In the genomic region with DNA sequence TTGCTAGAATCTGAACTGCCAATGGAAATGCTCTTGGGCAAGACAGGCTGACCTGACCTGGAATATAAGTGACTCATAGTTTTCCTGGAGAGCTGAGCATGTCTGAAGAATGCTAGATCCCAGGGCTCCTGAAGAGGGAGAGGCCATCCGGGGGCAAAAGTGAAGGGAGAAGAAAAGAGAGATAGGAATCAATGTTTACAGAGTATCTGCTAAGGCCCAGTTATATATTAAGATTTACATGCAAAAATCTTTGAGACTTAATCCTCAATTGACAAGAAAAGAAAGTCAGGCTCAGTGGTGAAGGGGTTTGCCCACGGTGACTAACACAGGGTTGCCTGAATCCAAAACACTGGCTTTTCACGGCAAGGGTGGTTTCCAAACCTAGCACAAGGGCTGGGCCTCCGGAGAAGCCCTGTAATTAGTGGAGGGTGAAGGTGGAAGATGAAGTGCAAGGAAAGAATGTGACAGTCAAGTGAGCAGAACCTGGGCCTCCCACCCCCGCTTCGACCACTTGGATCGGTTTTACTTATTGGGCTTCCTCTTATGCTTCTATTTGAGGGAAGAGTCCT, we compare ENCODE assay signal across 8 cellular contexts.
A peak's percentile ranks its signal among the peaks of the same experiment; 100 is the strongest.
DNase-seq lines count a peak whose midpoint lies in the region; ATAC-seq, FAIRE-seq and TF ChIP-seq lines count a peak whose summit lies in the region.

No MANE protein-coding gene starts in this region.

- H3K27ac ChIP-seq in right cardiac atrium (ENCODE audit: low read length) (peak overlapping the region; percentile 24), aorta (ENCODE audit: low read depth in 1 of 2, low read length in 2 of 2) (no peak overlapping the region)

- no peak for FAIRE-seq in GM12891 (lab: Jason Lieb, UNC)

- peak; percentile 47 for ATAC-seq in HG02973 (IDR thresholded peaks at IDR 0.05; ENCODE audit: unreplicated experiment)
- ATAC-seq in activated CD8-positive, alpha-beta T cell treated with anti-CD3 and anti-CD28 coated beads for 36 hours, result peak; percentile 69
- peak; percentile 74 to 90 for ATAC-seq in right cardiac atrium
- peak; percentile 78 for ATAC-seq in aorta (ENCODE audit: low FRiP score)

- H3K9me3 Mint-ChIP-seq in activated CD8-positive, alpha-beta T cell treated with anti-CD3 and anti-CD28 coated beads for 36 hours, result no peaks in the 10 kb centered on the region

- no peaks in the 10 kb centered on the region for H3K36me3 Mint-ChIP-seq in activated CD8-positive, alpha-beta T cell treated with anti-CD3 and anti-CD28 coated beads for 36 hours (ENCODE audit: low read depth)

- TF ChIP-seq POLR2A in GM12891 (IDR thresholded peaks at IDR 0.05; ENCODE audit: low read depth, low read length), result no peak

- WGBS in right cardiac atrium, result 66% methylated on average over 7 of the region's 7 CpGs
- WGBS in aorta, 2 donors, result 45% methylated on average over 7 of the region's 7 CpGs

- H3K4me1 Mint-ChIP-seq in activated CD8-positive, alpha-beta T cell treated with anti-CD3 and anti-CD28 coated beads for 36 hours (ENCODE audit: low read depth), result peaks cover 22% of the 10 kb centered on the region

- H3K4me3 ChIP-seq in right cardiac atrium (ENCODE audit: low read length), result no peak overlapping the region
- no peak overlapping the region for H3K4me3 ChIP-seq in aorta (ENCODE audit: low read length in 2 of 2)

- H3K27ac Mint-ChIP-seq in activated CD8-positive, alpha-beta T cell treated with anti-CD3 and anti-CD28 coated beads for 36 hours, result peak overlapping the region; percentile 53

- no peaks in the 10 kb centered on the region for H3K27me3 ChIP-seq in right cardiac atrium (ENCODE audit: control insufficient read depth, insufficient read depth)
- no peaks in the 10 kb centered on the region for H3K27me3 ChIP-seq in aorta (ENCODE audit: control insufficient read depth in 1 of 2, insufficient read depth in 2 of 2, low read length in 1 of 2)

- no peak for TF ChIP-seq CTCF in activated CD8-positive, alpha-beta T cell treated with anti-CD3 and anti-CD28 coated beads for 36 hours (IDR thresholded peaks at IDR 0.05)

- no peaks in the 10 kb centered on the region for H3K36me3 ChIP-seq in aorta (ENCODE audit: control insufficient read depth in 1 of 2, insufficient read depth in 2 of 2, low read length in 1 of 2)

- intact Hi-C loops in activated CD8-positive, alpha-beta T cell treated with anti-CD3 and anti-CD28 coated beads for 36 hours (cut with micrococcal nuclease), result loop anchor here (5.0 kb wide), 2 partner anchors 78 to 98 kb away; a partner anchor contains a TSS
- intact Hi-C loops in right cardiac atrium (cut with DNase I) (loop anchor here in 3 of 4 donors (5.0 to 10.0 kb wide), 6 partner anchors 98 to 756 kb away; a partner anchor contains a TSS), aorta (cut with DNase I) (loop anchor here (2.0 to 10.0 kb wide), 4 partner anchors 98 to 636 kb away; a partner anchor contains a TSS)

- H3K4me1 ChIP-seq in right cardiac atrium (ENCODE audit: control insufficient read depth, insufficient read depth, low read length) (peaks cover 7% of the 10 kb centered on the region), aorta (ENCODE audit: control insufficient read depth in 1 of 2, insufficient read depth in 2 of 2, low read length in 2 of 2) (no peaks in the 10 kb centered on the region)

- H3K4me3 Mint-ChIP-seq in activated CD8-positive, alpha-beta T cell treated with anti-CD3 and anti-CD28 coated beads for 36 hours, result no peak overlapping the region

- CTCF ChIA-PET in activated CD8-positive, alpha-beta T cell treated with anti-CD3 and anti-CD28 coated beads for 36 hours (lab: Charles Lee), result no interaction called here

- no peaks in the 10 kb centered on the region for H3K27me3 Mint-ChIP-seq in activated CD8-positive, alpha-beta T cell treated with anti-CD3 and anti-CD28 coated beads for 36 hours

- POLR2A ChIA-PET in activated CD8-positive, alpha-beta T cell treated with anti-CD3 and anti-CD28 coated beads for 36 hours (lab: Charles Lee), result no interaction called here

- DNase-seq in GM12891 (ENCODE audit: insufficient read length, low spot score) (no peak), right cardiac atrium (no peak), aorta (peak in 1 of 2 donors; percentile 77), NCI-H526 treated with DMSO at 0.1 percent for 48 hours (lab: John Stamatoyannopoulos, UW) (no peak), GOT3 (lab: John Stamatoyannopoulos, UW) (no peak), NCI-H1105 treated with DMSO at 0.1 percent for 48 hours (lab: John Stamatoyannopoulos, UW) (no peak)
- DNase-seq in activated CD8-positive, alpha-beta T cell treated with anti-CD3 and anti-CD28 coated beads for 36 hours, result peak; percentile 64

- H3K9me3 ChIP-seq in right cardiac atrium (ENCODE audit: control insufficient read depth, low read length), result no peaks in the 10 kb centered on the region
- no peaks in the 10 kb centered on the region for H3K9me3 ChIP-seq in aorta (ENCODE audit: control insufficient read depth, low read length)

TF ChIP-seq in GM12891, 5 proteins besides CTCF, POLR2A, EP300 and RAD21:
- TF ChIP-seq POU2F2 (IDR thresholded peaks at IDR 0.05; ENCODE audit: low read depth, low read length) (0 out of 2 replicates have a peak, but pooled peaks have one; percentile 51), POLR2AphosphoS5 (IDR thresholded peaks at IDR 0.05; ENCODE audit: low read depth, low read length) (no peak), TAF1 (IDR thresholded peaks at IDR 0.05; ENCODE audit: low read depth, low read length) (no peak), SPI1 (IDR thresholded peaks at IDR 0.05; ENCODE audit: low read depth, low read length) (no peak), PAX5 (IDR thresholded peaks at IDR 0.05; ENCODE audit: insufficient read depth, low read length, severe bottlenecking) (no peak)
TF ChIP-seq in GM12891: peak in this region for 1.
